Comparison of ENCODE assay signal across 9 cellular contexts in the genomic region with DNA sequence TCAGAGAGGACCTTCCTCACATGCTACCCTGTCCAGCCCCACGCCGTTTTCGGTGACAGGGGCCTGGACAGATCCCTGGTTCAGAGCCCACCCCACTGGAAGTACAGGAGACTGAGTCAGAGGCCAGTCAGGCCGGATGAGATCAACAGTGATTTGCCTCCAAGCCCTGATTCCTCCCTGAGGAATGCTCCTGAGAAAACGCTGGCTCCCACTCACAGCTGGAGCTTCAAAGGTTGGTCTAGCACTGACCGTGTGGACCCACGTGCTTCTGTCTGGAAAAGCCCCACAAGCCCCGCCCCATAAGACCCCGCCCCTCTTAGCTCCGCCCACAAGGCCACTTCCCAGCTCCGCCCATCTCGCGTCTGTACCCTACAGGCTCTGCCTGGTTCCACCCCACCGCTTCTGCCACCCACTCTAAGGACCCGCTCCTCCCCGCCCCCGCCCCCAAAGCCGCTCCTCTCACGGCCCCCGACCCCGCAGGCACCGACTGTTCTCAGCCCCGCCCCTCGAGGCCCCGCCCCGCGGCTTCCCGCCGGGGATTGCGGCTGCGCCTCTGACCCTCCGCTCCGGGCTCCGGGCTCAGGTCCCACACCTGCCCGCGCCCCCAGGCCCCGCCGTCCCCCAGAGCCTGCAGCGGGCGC.
DNase-seq lines count a peak whose midpoint lies in the region; ATAC-seq and TF ChIP-seq lines count a peak whose summit lies in the region.
"Had no signal": no experiment of that assay in that cellular context is flagged by ENCODE, and none has a peak within 500 bp of the region (broad histone marks: within the 10 kb centered on the region; RNA-seq: fewer than 3 reads in every experiment).

No MANE protein-coding gene starts in this region.

- no peaks in the 10 kb centered on the region for H3K36me3 Mint-ChIP-seq in activated T-cell treated with anti-CD3 and anti-CD28 coated beads, Interleukin-2, amount 50 U/mL, for 4 hours (ENCODE audit: insufficient read depth)

- H3K4me1 Mint-ChIP-seq in activated T-cell treated with anti-CD3 and anti-CD28 coated beads, Interleukin-2, amount 50 U/mL, for 4 hours (ENCODE audit: low read depth), result peaks cover 5% of the 10 kb centered on the region

- H3K4me2 ChIP-seq in HCT116 (ENCODE audit: low read length), result no peak overlapping the region

- POLR2A ChIA-PET in HCT116 (lab: Charles Lee), result no interaction called here

- H3K4me3 Mint-ChIP-seq in activated T-cell treated with anti-CD3 and anti-CD28 coated beads, Interleukin-2, amount 50 U/mL, for 4 hours, result no peak overlapping the region
- H3K4me3 Mint-ChIP-seq: T-helper 1 cell treated with Interleukin-12 subunit alpha and Interleukin-12 subunit beta and Interleukin-4 antibody, amounts not matched to agents 30 μg/mL and 1 μg/mL, for 36 hours had no signal

- H3K9me3 Mint-ChIP-seq in activated T-cell treated with anti-CD3 and anti-CD28 coated beads, Interleukin-2, amount 50 U/mL, for 4 hours, result peaks cover 6% of the 10 kb centered on the region
- H3K9me3 Mint-ChIP-seq: T-helper 1 cell treated with Interleukin-12 subunit alpha and Interleukin-12 subunit beta and Interleukin-4 antibody, amounts not matched to agents 30 μg/mL and 1 μg/mL, for 36 hours had no signal

- RAD21 ChIA-PET in HCT116 (lab: Charles Lee; ENCODE audit: low non-redundant PET in 1 of 2, low total read pairs in 2 of 2, uncharacterized antibody in 2 of 2, unreplicated experiment in 2 of 2), result no interaction called here

- peaks cover 62% of the 10 kb centered on the region for H3K27me3 Mint-ChIP-seq in activated T-cell treated with anti-CD3 and anti-CD28 coated beads, Interleukin-2, amount 50 U/mL, for 4 hours (ENCODE audit: low read depth)

- H3K4me3 ChIP-seq in HCT116 (replicated peaks in 1 of 2; ENCODE audit: low read depth in 1 of 2, low read length in 2 of 2), result no peak overlapping the region

- TF ChIP-seq CTCF in HCT116 (IDR thresholded peaks at IDR 0.05 in 2 of 3, conservative IDR thresholded peaks at IDR 0.05 in 1 of 3; ENCODE audit: borderline replicate concordance in 1 of 3, insufficient read depth in 1 of 3, low read depth in 2 of 3, low read length in 2 of 3) (no peak), GM10266 (IDR thresholded peaks at IDR 0.05; ENCODE audit: control insufficient read depth, insufficient read depth, low read depth, missing control alignments) (no peak)

- H3K27ac ChIP-seq in HCT116 (ENCODE audit: low read depth, low read length), result no peak overlapping the region

- no peak overlapping the region for H3K9ac ChIP-seq in HCT116 (ENCODE audit: low read length)

- no peaks in the 10 kb centered on the region for H3K79me2 ChIP-seq in HCT116 (ENCODE audit: insufficient read depth, low read length)

- ATAC-seq in HCT116, result peak; percentile 75
- peak; percentile 68 to 74 for ATAC-seq in activated T-cell treated with anti-CD3 and anti-CD28 coated beads, Interleukin-2, amount 50 U/mL, for 4 hours
- no peak for ATAC-seq in HG03175 (IDR thresholded peaks at IDR 0.05; ENCODE audit: unreplicated experiment)

- no peak for TF ChIP-seq POLR2A in HCT116 (IDR thresholded peaks at IDR 0.05; ENCODE audit: borderline replicate concordance, extremely low read depth, insufficient read depth, insufficient read length)

- H3K9me2 ChIP-seq in HCT116 (ENCODE audit: insufficient read depth), result no peaks in the 10 kb centered on the region

- no peaks in the 10 kb centered on the region for H3K36me3 ChIP-seq in HCT116 (ENCODE audit: control insufficient read depth in 1 of 2, insufficient read depth in 2 of 2, low read length in 2 of 2)

- intact Hi-C loops in HCT116 (cut with micrococcal nuclease), result no loop called here

- H4K20me1 ChIP-seq in HCT116 (ENCODE audit: insufficient read depth), result no peaks in the 10 kb centered on the region

- 0 out of 4 replicates have a peak, but pooled peaks cover 0 to 5% of the 10 kb centered on the region in 2 experiments for H3K4me1 ChIP-seq in HCT116 (ENCODE audit: control insufficient read depth in 1 of 2, insufficient read depth in 2 of 2, low read length in 2 of 2)

- BruUV-seq in HCT116 (replicated peaks; lab: Mats Ljungman, UMichigan), result no TSS peak

- no peak for TF ChIP-seq RAD21 in HCT116 (IDR thresholded peaks at IDR 0.05; ENCODE audit: low read depth)

- no peak overlapping the region for H2AFZ ChIP-seq in HCT116 (ENCODE audit: low read depth, low read length, poor library complexity, severe bottlenecking)

- peak; percentile 81 for DNase-seq in AG08395 (ENCODE audit: low spot score)
- no peak for DNase-seq in HCT116 (ENCODE audit: low read depth, low spot score)
- no peak for DNase-seq in activated T-cell treated with anti-CD3 and anti-CD28 coated beads, Interleukin-2, amount 50 U/mL, for 4 hours
- DNase-seq in iris pigment epithelial cell (ENCODE audit: low read depth), result peak; percentile 60
- DNase-seq in NCI-H510A treated with DMSO at 0.1 percent for 48 hours (lab: John Stamatoyannopoulos, UW), result no peak
- no peak for DNase-seq in GM10266 (ENCODE audit: extremely low spot score)
- DNase-seq in SK-N-DZ (ENCODE audit: low spot score), result no peak

- 0 out of 2 replicates have a peak, but pooled peaks cover 3% of the 10 kb centered on the region for H3K27me3 ChIP-seq in HCT116 (ENCODE audit: insufficient read depth, low read length)

- H3K9me3 ChIP-seq in HCT116 (ENCODE audit: control insufficient read depth in 1 of 2, insufficient read depth in 1 of 2, low read depth in 1 of 2, low read length in 2 of 2), result peaks cover 0 to 4% of the 10 kb centered on the region in 2 experiments; a peak in 1 of 4 replicates

- CTCF ChIA-PET in HCT116 (lab: Charles Lee), result interaction anchor here (0.6 kb wide), 1 partner anchor 248 kb away, joined by 5 read pairs; no protein-coding TSS in a partner anchor

TF ChIP-seq in HCT116, 20 proteins besides CTCF, POLR2A, EP300 and RAD21 (continues in another document):
- TF ChIP-seq ELF1 (IDR thresholded peaks at IDR 0.05; ENCODE audit: borderline replicate concordance, low read depth), result no peak
- no peak for TF ChIP-seq YY1 (IDR thresholded peaks at IDR 0.05; ENCODE audit: extremely low read depth, insufficient replicate concordance, low read depth, low read length)
- no peak for TF ChIP-seq MAX (IDR thresholded peaks at IDR 0.05)
- TF ChIP-seq CBX3 (IDR thresholded peaks at IDR 0.05; ENCODE audit: low read depth), result no peak
- no peak for TF ChIP-seq ZFX (IDR thresholded peaks at IDR 0.05)
- no peak for TF ChIP-seq EGR1 (IDR thresholded peaks at IDR 0.05; ENCODE audit: low read depth)
- TF ChIP-seq, protein P1, sequence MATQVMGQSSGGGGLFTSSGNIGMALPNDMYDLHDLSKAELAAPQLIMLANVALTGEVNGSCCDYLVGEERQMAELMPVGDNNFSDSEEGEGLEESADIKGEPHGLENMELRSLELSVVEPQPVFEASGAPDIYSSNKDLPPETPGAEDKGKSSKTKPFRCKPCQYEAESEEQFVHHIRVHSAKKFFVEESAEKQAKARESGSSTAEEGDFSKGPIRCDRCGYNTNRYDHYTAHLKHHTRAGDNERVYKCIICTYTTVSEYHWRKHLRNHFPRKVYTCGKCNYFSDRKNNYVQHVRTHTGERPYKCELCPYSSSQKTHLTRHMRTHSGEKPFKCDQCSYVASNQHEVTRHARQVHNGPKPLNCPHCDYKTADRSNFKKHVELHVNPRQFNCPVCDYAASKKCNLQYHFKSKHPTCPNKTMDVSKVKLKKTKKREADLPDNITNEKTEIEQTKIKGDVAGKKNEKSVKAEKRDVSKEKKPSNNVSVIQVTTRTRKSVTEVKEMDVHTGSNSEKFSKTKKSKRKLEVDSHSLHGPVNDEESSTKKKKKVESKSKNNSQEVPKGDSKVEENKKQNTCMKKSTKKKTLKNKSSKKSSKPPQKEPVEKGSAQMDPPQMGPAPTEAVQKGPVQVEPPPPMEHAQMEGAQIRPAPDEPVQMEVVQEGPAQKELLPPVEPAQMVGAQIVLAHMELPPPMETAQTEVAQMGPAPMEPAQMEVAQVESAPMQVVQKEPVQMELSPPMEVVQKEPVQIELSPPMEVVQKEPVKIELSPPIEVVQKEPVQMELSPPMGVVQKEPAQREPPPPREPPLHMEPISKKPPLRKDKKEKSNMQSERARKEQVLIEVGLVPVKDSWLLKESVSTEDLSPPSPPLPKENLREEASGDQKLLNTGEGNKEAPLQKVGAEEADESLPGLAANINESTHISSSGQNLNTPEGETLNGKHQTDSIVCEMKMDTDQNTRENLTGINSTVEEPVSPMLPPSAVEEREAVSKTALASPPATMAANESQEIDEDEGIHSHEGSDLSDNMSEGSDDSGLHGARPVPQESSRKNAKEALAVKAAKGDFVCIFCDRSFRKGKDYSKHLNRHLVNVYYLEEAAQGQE (IDR thresholded peaks at IDR 0.05; ENCODE audit: low read depth), result no peak
- TF ChIP-seq, protein P2, sequence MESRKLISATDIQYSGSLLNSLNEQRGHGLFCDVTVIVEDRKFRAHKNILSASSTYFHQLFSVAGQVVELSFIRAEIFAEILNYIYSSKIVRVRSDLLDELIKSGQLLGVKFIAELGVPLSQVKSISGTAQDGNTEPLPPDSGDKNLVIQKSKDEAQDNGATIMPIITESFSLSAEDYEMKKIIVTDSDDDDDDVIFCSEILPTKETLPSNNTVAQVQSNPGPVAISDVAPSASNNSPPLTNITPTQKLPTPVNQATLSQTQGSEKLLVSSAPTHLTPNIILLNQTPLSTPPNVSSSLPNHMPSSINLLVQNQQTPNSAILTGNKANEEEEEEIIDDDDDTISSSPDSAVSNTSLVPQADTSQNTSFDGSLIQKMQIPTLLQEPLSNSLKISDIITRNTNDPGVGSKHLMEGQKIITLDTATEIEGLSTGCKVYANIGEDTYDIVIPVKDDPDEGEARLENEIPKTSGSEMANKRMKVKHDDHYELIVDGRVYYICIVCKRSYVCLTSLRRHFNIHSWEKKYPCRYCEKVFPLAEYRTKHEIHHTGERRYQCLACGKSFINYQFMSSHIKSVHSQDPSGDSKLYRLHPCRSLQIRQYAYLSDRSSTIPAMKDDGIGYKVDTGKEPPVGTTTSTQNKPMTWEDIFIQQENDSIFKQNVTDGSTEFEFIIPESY (IDR thresholded peaks at IDR 0.05; ENCODE audit: extremely low read depth, insufficient replicate concordance, low read length), result no peak
- TF ChIP-seq, protein P3, sequence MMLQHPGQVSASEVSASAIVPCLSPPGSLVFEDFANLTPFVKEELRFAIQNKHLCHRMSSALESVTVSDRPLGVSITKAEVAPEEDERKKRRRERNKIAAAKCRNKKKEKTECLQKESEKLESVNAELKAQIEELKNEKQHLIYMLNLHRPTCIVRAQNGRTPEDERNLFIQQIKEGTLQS (IDR thresholded peaks at IDR 0.05), result no peak
- no peak for TF ChIP-seq POLR2AphosphoS5 (IDR thresholded peaks at IDR 0.05; ENCODE audit: low read depth, low read length)
- no peak for TF ChIP-seq EZH2 (IDR thresholded peaks at IDR 0.05)
- TF ChIP-seq SIN3A (IDR thresholded peaks at IDR 0.05; ENCODE audit: low read depth), result no peak
- no peak for TF ChIP-seq CEBPB (IDR thresholded peaks at IDR 0.05; ENCODE audit: low read depth)
- no peak for TF ChIP-seq SRF (IDR thresholded peaks at IDR 0.05; ENCODE audit: low read depth)
- no peak for TF ChIP-seq JUND (IDR thresholded peaks at IDR 0.05)

Comparison
In these comparisons a context has a peak if more than half of its experiments do, and no peak if none do; other contexts are left out.
1. DNase-seq: peak in AG08395 (single experiment) and iris pigment epithelial cell (single experiment); none in HCT116 (single experiment), activated T-cell treated with anti-CD3 and anti-CD28 coated beads, Interleukin-2, amount 50 U/mL, for 4 hours (single experiment), NCI-H510A treated with DMSO at 0.1 percent for 48 hours (single experiment), GM10266 (single experiment) and SK-N-DZ (single experiment).